In the genomic region with DNA sequence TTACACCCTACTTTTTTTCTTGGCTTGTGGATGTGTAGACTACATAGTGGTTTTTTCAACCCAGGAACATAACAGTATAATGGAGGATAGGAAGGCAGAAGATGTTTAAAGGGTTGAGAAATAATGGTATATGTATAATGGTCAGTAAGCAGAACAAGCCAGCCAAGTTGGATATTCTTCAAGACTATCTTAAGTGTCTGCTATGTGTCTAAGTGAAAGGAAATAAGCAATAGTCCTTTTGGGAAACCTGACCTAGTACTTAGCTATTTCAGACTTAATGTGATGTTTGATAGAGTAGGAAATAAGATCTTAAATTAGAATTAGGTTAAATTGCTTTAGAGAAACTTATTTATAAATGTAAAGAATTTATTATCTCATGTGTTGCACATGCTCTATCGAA, we compare ENCODE assay signal across 8 cellular contexts.
A peak's percentile ranks its signal among the peaks of the same experiment; 100 is the strongest.
DNase-seq lines count a peak whose midpoint lies in the region; ATAC-seq, FAIRE-seq and TF ChIP-seq lines count a peak whose summit lies in the region.

No MANE protein-coding gene starts in this region.

- DNase-seq in right cardiac atrium (no peak), left cardiac atrium (no peak), left lung (no peak), uterus (no peak), GM12892 (ENCODE audit: insufficient read length) (no peak), NCI-H2107 treated with DMSO at 0.1 percent for 48 hours (lab: John Stamatoyannopoulos, UW; ENCODE audit: unreplicated experiment) (no peak)
- DNase-seq in activated naive CD8-positive, alpha-beta T cell treated with anti-CD3 and anti-CD28 coated beads, Interleukin-2, amount 10 ng/mL, durations not matched to agents 7 days and 5 days = no peak

- no peaks in the 10 kb centered on the region for H3K27me3 Mint-ChIP-seq in activated naive CD8-positive, alpha-beta T cell treated with anti-CD3 and anti-CD28 coated beads, Interleukin-2, amount 10 ng/mL, durations not matched to agents 7 days and 5 days

- ATAC-seq in right cardiac atrium = no peak
- no peak for ATAC-seq in left cardiac atrium
- no peak for ATAC-seq in activated naive CD8-positive, alpha-beta T cell treated with anti-CD3 and anti-CD28 coated beads, Interleukin-2, amount 10 ng/mL, durations not matched to agents 7 days and 5 days (ENCODE audit: low read depth)
- no peak for ATAC-seq in left lung
- ATAC-seq in HG03045 (IDR thresholded peaks at IDR 0.05; ENCODE audit: unreplicated experiment) = no peak

- no peaks in the 10 kb centered on the region for H3K9me3 Mint-ChIP-seq in activated naive CD8-positive, alpha-beta T cell treated with anti-CD3 and anti-CD28 coated beads, Interleukin-2, amount 10 ng/mL, durations not matched to agents 7 days and 5 days

- H3K36me3 ChIP-seq in left lung (peaks cover 0 to 25% of the 10 kb centered on the region in 2 donors), uterus (no peaks in the 10 kb centered on the region)

- TF ChIP-seq POLR2A in uterus (IDR thresholded peaks at IDR 0.05) (no peak), GM12892 (IDR thresholded peaks at IDR 0.05; ENCODE audit: low read depth, low read length) (no peak)

- FAIRE-seq in GM12892 (lab: Jason Lieb, UNC) = no peak

- TF ChIP-seq CTCF in left lung (IDR thresholded peaks at IDR 0.05) = no peak
- no peak for TF ChIP-seq CTCF in uterus (IDR thresholded peaks at IDR 0.05)

- H3K9me3 ChIP-seq in right cardiac atrium (ENCODE audit: control insufficient read depth, low read length) = no peaks in the 10 kb centered on the region
- H3K9me3 ChIP-seq in left lung = no peaks in the 10 kb centered on the region
- H3K9me3 ChIP-seq in uterus = no peaks in the 10 kb centered on the region

- POLR2A ChIA-PET in activated naive CD8-positive, alpha-beta T cell treated with anti-CD3 and anti-CD28 coated beads, Interleukin-2, amount 10 ng/mL, durations not matched to agents 7 days and 5 days (lab: Charles Lee) = interaction anchor here (1.0 to 1.4 kb wide), 2 partner anchors 11 to 13 kb away, joined by 3 to 4 read pairs; no protein-coding TSS in a partner anchor

- H3K36me3 Mint-ChIP-seq in activated naive CD8-positive, alpha-beta T cell treated with anti-CD3 and anti-CD28 coated beads, Interleukin-2, amount 10 ng/mL, durations not matched to agents 7 days and 5 days = peaks cover 24% of the 10 kb centered on the region

- peaks cover 56% of the 10 kb centered on the region for H3K4me1 Mint-ChIP-seq in activated naive CD8-positive, alpha-beta T cell treated with anti-CD3 and anti-CD28 coated beads, Interleukin-2, amount 10 ng/mL, durations not matched to agents 7 days and 5 days

- H3K4me3 ChIP-seq in right cardiac atrium (ENCODE audit: low read length) (peak overlapping the region; percentile 27), left lung (peak overlapping the region in 1 of 2 donors; percentile 75), uterus (no peak overlapping the region)

- no peak overlapping the region for H3K27ac Mint-ChIP-seq in activated naive CD8-positive, alpha-beta T cell treated with anti-CD3 and anti-CD28 coated beads, Interleukin-2, amount 10 ng/mL, durations not matched to agents 7 days and 5 days

- peak overlapping the region; percentile 41 for H3K4me3 Mint-ChIP-seq in activated naive CD8-positive, alpha-beta T cell treated with anti-CD3 and anti-CD28 coated beads, Interleukin-2, amount 10 ng/mL, durations not matched to agents 7 days and 5 days

- peaks cover 11% of the 10 kb centered on the region for H3K4me1 ChIP-seq in right cardiac atrium (ENCODE audit: control insufficient read depth, insufficient read depth, low read length)
- H3K4me1 ChIP-seq in left lung = peaks cover 41 to 82% of the 10 kb centered on the region in 2 donors
- H3K4me1 ChIP-seq in uterus = peaks cover 0 to 7% of the 10 kb centered on the region in 2 donors

- intact Hi-C loops in right cardiac atrium (cut with DNase I) (no loop called here), left cardiac atrium (cut with DNase I) (loop anchor here in 1 of 2 donors (5.0 to 10.0 kb wide), 2 partner anchors 33 to 1335 kb away; no protein-coding TSS in a partner anchor), left lung (cut with DNase I) (no loop called here), uterus (cut with DNase I; ENCODE audit: low total_unique reads) (loop anchor here (10.0 kb wide), 1 partner anchor 715 kb away; a partner anchor contains a TSS)

- H3K27me3 ChIP-seq in right cardiac atrium (ENCODE audit: control insufficient read depth, insufficient read depth) = no peaks in the 10 kb centered on the region
- H3K27me3 ChIP-seq in left lung = no peaks in the 10 kb centered on the region
- H3K27me3 ChIP-seq in uterus = no peaks in the 10 kb centered on the region

- WGBS in right cardiac atrium = 20% methylated on average over 1 of the region's 1 CpG

- H3K27ac ChIP-seq in right cardiac atrium (ENCODE audit: low read length) (no peak overlapping the region), left lung (peak overlapping the region; percentile 5 to 8), uterus (peak overlapping the region; percentile 40 to 100)
